In the genomic region with DNA sequence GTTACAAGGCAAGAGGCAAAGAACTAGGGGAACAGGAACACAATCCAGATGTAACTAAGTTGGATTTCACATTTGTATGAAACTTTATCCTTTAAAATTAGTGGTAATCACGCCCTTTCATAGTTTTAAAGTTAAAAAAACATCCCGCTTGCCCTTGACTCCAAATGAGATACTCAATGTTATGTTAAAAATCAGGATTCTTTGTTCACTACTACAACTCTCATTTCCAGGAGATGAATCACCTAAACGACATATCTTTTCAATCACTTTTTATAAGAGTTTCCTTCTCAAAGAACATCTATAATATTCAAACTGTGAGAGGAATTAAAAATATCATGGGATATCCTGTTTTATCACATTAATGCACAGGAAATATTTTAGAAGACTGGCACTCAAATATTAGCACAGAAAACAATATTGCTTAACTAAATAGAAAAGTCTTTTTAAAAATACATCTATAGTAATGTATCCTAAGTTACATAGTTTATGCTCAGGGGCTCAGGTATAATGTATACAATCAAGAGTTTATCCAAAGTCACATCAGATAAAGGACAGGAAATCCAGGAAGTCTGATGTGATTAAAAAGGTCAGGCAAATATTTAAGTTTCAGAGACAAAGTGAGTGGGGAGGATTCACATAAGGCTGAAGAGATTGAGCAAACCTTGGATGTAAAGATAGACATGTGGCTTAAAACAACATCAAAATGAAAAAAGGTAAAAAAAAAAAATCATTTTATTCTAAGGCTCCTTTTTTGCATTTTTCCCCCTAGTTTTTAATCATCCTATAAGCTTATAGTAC, we compare ENCODE assay signal across 17 cellular contexts. TPM values are rescaled to one million over a fixed set of nuclear protein-coding genes. Genes with fewer than 3 reads are reported as not detected.
DNase-seq lines count a peak whose midpoint lies in the region; ATAC-seq and TF ChIP-seq lines count a peak whose summit lies in the region.
"Had no signal": no experiment of that assay in that cellular context is flagged by ENCODE, and none has a peak within 500 bp of the region (broad histone marks: within the 10 kb centered on the region; RNA-seq: fewer than 3 reads in every experiment).

No MANE protein-coding gene starts in this region.

- no peaks in the 10 kb centered on the region for H3K27me3 ChIP-seq in MG63
- H3K27me3 ChIP-seq: BLaER1 treated with 17β-estradiol and CSF1 and Interleukin-3, amounts not matched to agents 10 nM and 100 nM had no signal

- no peaks in the 10 kb centered on the region for H3K4me1 Mint-ChIP-seq in HFFc6 (ENCODE audit: low read depth)

- no peaks in the 10 kb centered on the region for H3K27me3 Mint-ChIP-seq in HFFc6 (ENCODE audit: insufficient read depth)

- H3K27ac Mint-ChIP-seq in HFFc6 = no peak overlapping the region

- no peaks in the 10 kb centered on the region for H3K9me3 ChIP-seq in MG63
- H3K9me3 ChIP-seq: BLaER1 treated with 17β-estradiol and CSF1 and Interleukin-3, amounts not matched to agents 10 nM and 100 nM had no signal

- no peak overlapping the region for H3K4me3 Mint-ChIP-seq in HFFc6
- H3K4me3 Mint-ChIP-seq: GM23338 had no signal

- H3K36me3 ChIP-seq in MG63 = no peaks in the 10 kb centered on the region
- H3K36me3 ChIP-seq: BLaER1 treated with 17β-estradiol and CSF1 and Interleukin-3, amounts not matched to agents 10 nM and 100 nM had no signal

- H3K4me3 ChIP-seq in choroid plexus epithelial cell (ENCODE audit: low read depth, low read length) (no peak overlapping the region), MG63 (no peak overlapping the region)
- H3K4me3 ChIP-seq: BLaER1 treated with 17β-estradiol and CSF1 and Interleukin-3, amounts not matched to agents 10 nM and 100 nM; GM23338; PC-9 had no signal

- peak overlapping the region; percentile 7; the same call in 1 of the 2 replicates for H3K27ac ChIP-seq in 22Rv1
- H3K27ac ChIP-seq: BLaER1 treated with 17β-estradiol and CSF1 and Interleukin-3, amounts not matched to agents 10 nM and 100 nM; PC-9; RWPE1 had no signal

- no peak for ATAC-seq in GM18867 (IDR thresholded peaks at IDR 0.05; ENCODE audit: unreplicated experiment)
- ATAC-seq: HCT116 had no signal

- H3K36me3 Mint-ChIP-seq in HFFc6 (ENCODE audit: low read depth) = no peaks in the 10 kb centered on the region

- peaks cover 46% of the 10 kb centered on the region for H3K9me3 Mint-ChIP-seq in HFFc6
- H3K9me3 Mint-ChIP-seq: GM23338 had no signal

- DNase-seq in NCI-H146 (lab: John Stamatoyannopoulos, UW) (peak; percentile 16), choroid plexus epithelial cell (ENCODE audit: low read depth) (peak; percentile 33), iris pigment epithelial cell (ENCODE audit: low read depth) (peak; percentile 33), MG63 (no peak), HFFc6 (no peak)
- DNase-seq: GDM1, NCI-H1105 treated with DMSO at 0.1 percent for 48 hours, NCI-H187, NCI-H2107, NCI-H510A, PC-9 had no signal

- TF ChIP-seq CTCF in 22Rv1 (IDR thresholded peaks at IDR 0.05) = no peak
- no peak for TF ChIP-seq CTCF in choroid plexus epithelial cell (conservative IDR thresholded peaks at IDR 0.05; ENCODE audit: low read depth, low read length)
- TF ChIP-seq CTCF in HFFc6 (IDR thresholded peaks at IDR 0.05) = no peak

RNA-seq across cellular contexts. Expression of a gene that starts 41.9 kb away (rescaled TPM):
- 1.3 and 3.4 TPM in 2 replicates for total RNA-seq in MG63 (2014; rRNA removed; shearing (Covaris generic); ENCODE audit: low replicate concordance)
- not detected for total RNA-seq in HFFc6 (2021; fragmentation: NEBNext Ultra II Directional; extraction: Animal tissue kit (Norgen Biotek cat#: 25700))

Comparison
In these comparisons a context has a peak if more than half of its experiments do, and no peak if none do; other contexts are left out.
1. DNase-seq: peak in NCI-H146 (single experiment), choroid plexus epithelial cell (single experiment) and iris pigment epithelial cell (single experiment); none in MG63 (single experiment) and HFFc6 (single experiment).